Comparison of ENCODE assay signal across 10 cellular contexts in genomic region chr10:89342219-89342966, GRCh38. TPM values are rescaled to one million over a fixed set of nuclear protein-coding genes. Genes with fewer than 3 reads are reported as not detected.
DNase-seq lines count a peak whose midpoint lies in the region; ATAC-seq and TF ChIP-seq lines count a peak whose summit lies in the region.
"Had no signal": no experiment of that assay in that cellular context is flagged by ENCODE, and none has a peak within 500 bp of the region (broad histone marks: within the 10 kb centered on the region; RNA-seq: fewer than 3 reads in every experiment).

No MANE protein-coding gene starts in this region.

- no peak overlapping the region for H3K9ac ChIP-seq in mesendoderm (ENCODE audit: low read length)

- no peak for TF ChIP-seq CTCF in nephron (IDR thresholded peaks at IDR 0.05; ENCODE audit: unreplicated experiment in 3 of 3)

- H3K4me2 ChIP-seq in mesendoderm (ENCODE audit: low read length): no peak overlapping the region

- H2BK15ac ChIP-seq in mesendoderm (replicated peaks; ENCODE audit: low read depth): no peak overlapping the region

- no peak overlapping the region for H3K4me3 ChIP-seq in mesendoderm (ENCODE audit: low read length)
- no peak overlapping the region for H3K4me3 ChIP-seq in effector memory CD4-positive, alpha-beta T cell (ENCODE audit: insufficient read depth, low read depth, low read length, poor library complexity, severe bottlenecking)

- H3K27me3 ChIP-seq in mesendoderm (ENCODE audit: insufficient read depth, low read length, poor library complexity): no peaks in the 10 kb centered on the region
- H3K27me3 ChIP-seq in effector memory CD4-positive, alpha-beta T cell (replicated peaks; ENCODE audit: control insufficient read depth, insufficient read depth, low read length, poor library complexity, severe bottlenecking): no peaks in the 10 kb centered on the region

- H4K8ac ChIP-seq in mesendoderm (ENCODE audit: low read depth, low read length): no peak overlapping the region

- WGBS in mesendoderm (ENCODE audit: extremely low coverage, insufficient coverage, low lambda C conversion rate): no CpG with 5 or more reads among the region's 3 CpGs

- H3K27ac Mint-ChIP-seq in nephron: peak overlapping the region; percentile 17 to 39 (median 18)
- H3K27ac Mint-ChIP-seq: WTC11 had no signal

- H2BK120ac ChIP-seq in mesendoderm (ENCODE audit: low read depth, low read length): no peak overlapping the region

- peaks cover 37% of the 10 kb centered on the region for H3K4me1 Mint-ChIP-seq in nephron

- H3K4ac ChIP-seq in mesendoderm (ENCODE audit: low read depth, low read length): no peak overlapping the region

- H3K27me3 Mint-ChIP-seq in nephron (ENCODE audit: low read depth): no peaks in the 10 kb centered on the region
- H3K27me3 Mint-ChIP-seq: CD4-positive, CD25-positive, alpha-beta regulatory T cell had no signal

- peak; percentile 62 for DNase-seq in AG20443 (ENCODE audit: low spot score)
- DNase-seq in NCI-H69 (lab: John Stamatoyannopoulos, UW): peak; percentile 14
- no peak for DNase-seq in COLO668 (lab: John Stamatoyannopoulos, UW; ENCODE audit: unreplicated experiment)
- DNase-seq in mesendoderm: no peak
- DNase-seq in effector memory CD4-positive, alpha-beta T cell: no peak
- DNase-seq: CD4-positive, CD25-positive, alpha-beta regulatory T cell had no signal

- H4K5ac ChIP-seq in mesendoderm (ENCODE audit: low read length): no peak overlapping the region

- no peak overlapping the region for H2AK5ac ChIP-seq in mesendoderm (ENCODE audit: low read length)

- no peaks in the 10 kb centered on the region for H3K36me3 ChIP-seq in mesendoderm (ENCODE audit: control insufficient read depth, insufficient read depth, low read length)
- no peaks in the 10 kb centered on the region for H3K36me3 ChIP-seq in effector memory CD4-positive, alpha-beta T cell (ENCODE audit: control insufficient read depth, insufficient read depth, low read length)

- peak overlapping the region in 2 of 3 experiments; percentile 41 to 58 for H3K4me3 Mint-ChIP-seq in nephron
- H3K4me3 Mint-ChIP-seq: CD4-positive, CD25-positive, alpha-beta regulatory T cell; WTC11 had no signal

- no peak overlapping the region for H3K18ac ChIP-seq in mesendoderm (ENCODE audit: low read length)

- no peak overlapping the region for H3K27ac ChIP-seq in mesendoderm (ENCODE audit: low read depth, low read length)
- H3K27ac ChIP-seq in effector memory CD4-positive, alpha-beta T cell (ENCODE audit: insufficient read depth, low read length, poor library complexity, severe bottlenecking): no peak overlapping the region

- H3K4me1 ChIP-seq in mesendoderm (ENCODE audit: control insufficient read depth, low read depth, low read length): peaks cover 6% of the 10 kb centered on the region
- H3K4me1 ChIP-seq in effector memory CD4-positive, alpha-beta T cell (ENCODE audit: control insufficient read depth, insufficient read depth, low read length, poor library complexity, severe bottlenecking): peaks cover 5% of the 10 kb centered on the region

- H3K23ac ChIP-seq in mesendoderm (ENCODE audit: low read length): no peak overlapping the region

- no peaks in the 10 kb centered on the region for H3K79me2 ChIP-seq in mesendoderm (ENCODE audit: control insufficient read depth, insufficient read depth, low read length)

- H3K56ac ChIP-seq in mesendoderm (ENCODE audit: low read length): no peak overlapping the region

- no peaks in the 10 kb centered on the region for H3K79me1 ChIP-seq in mesendoderm (ENCODE audit: low read length)

- ATAC-seq in esophagus mucosa (peak; percentile 46), GM21390 (IDR thresholded peaks at IDR 0.05; ENCODE audit: unreplicated experiment) (no peak)

- no peak overlapping the region for H2BK5ac ChIP-seq in mesendoderm (ENCODE audit: low read length)

- no peaks in the 10 kb centered on the region for H3K9me3 Mint-ChIP-seq in nephron
- H3K9me3 Mint-ChIP-seq: CD4-positive, CD25-positive, alpha-beta regulatory T cell had no signal

- no peaks in the 10 kb centered on the region for H3K9me3 ChIP-seq in effector memory CD4-positive, alpha-beta T cell (ENCODE audit: control insufficient read depth, low read length)

- H3K36me3 Mint-ChIP-seq in nephron (ENCODE audit: low read depth): peaks cover 23% of the 10 kb centered on the region

RNA-seq across cellular contexts. Expression of gene IFIT3, which starts 14.6 kb away (rescaled TPM):
- total RNA-seq in esophagus mucosa: 3.8 TPM
- 5.0 TPM for polyA plus RNA-seq in mesendoderm (2013, experiment 1 of 2)
- 4.9 TPM for polyA plus RNA-seq in mesendoderm (2013, experiment 2 of 2)

RNA-seq across cellular contexts. Expression of gene IFIT1B, which starts 35.5 kb away (rescaled TPM):
- not detected for total RNA-seq in esophagus mucosa
- not detected for polyA plus RNA-seq in mesendoderm (2013, experiment 1 of 2)
- polyA plus RNA-seq in mesendoderm (2013, experiment 2 of 2): 0.03 TPM
- total RNA-seq: CD4-positive, CD25-positive, alpha-beta regulatory T cell; WTC11 had no signal

RNA-seq across cellular contexts. Expression of gene IFIT2, which starts 40.5 kb away (rescaled TPM):
- 1.5 TPM for total RNA-seq in esophagus mucosa
- polyA plus RNA-seq in mesendoderm (2013, experiment 1 of 2): 2.3 TPM
- 2.3 TPM for polyA plus RNA-seq in mesendoderm (2013, experiment 2 of 2)

RNA-seq across cellular contexts. Expression of gene IFIT1, which starts 50.0 kb away (rescaled TPM):
- 3.8 TPM for total RNA-seq in esophagus mucosa
- polyA plus RNA-seq in mesendoderm (2013, experiment 1 of 2): 2.2 TPM
- 2.2 TPM for polyA plus RNA-seq in mesendoderm (2013, experiment 2 of 2)

Comparison
In these comparisons a context has a peak if more than half of its experiments do, and no peak if none do; other contexts are left out.
1. DNase-seq: peak in AG20443 (single experiment) and NCI-H69 (single experiment); none in COLO668 (single experiment), mesendoderm (single experiment) and effector memory CD4-positive, alpha-beta T cell (0 of 3).